Comparison of ENCODE assay signal across 25 cellular contexts in genomic region chr10:1603181-1603580, GRCh38.
"Had no signal": no experiment of that assay in that cellular context is flagged by ENCODE, and none has a peak within 500 bp of the region (broad histone marks: within the 10 kb centered on the region; RNA-seq: fewer than 3 reads in every experiment).

No MANE protein-coding gene starts in this region.

- H3K9me3 Mint-ChIP-seq: effector memory CD8-positive, alpha-beta T cell; natural killer cell; stimulated activated naive B cell treated with anti-CD40 and anti-IgM and Interleukin-4, amounts not matched to agents 10 μg/mL and 1 μg/mL and 100 μg/mL, for 72 hours; stimulated activated naive CD8-positive, alpha-beta T cell treated with anti-CD3 and anti-CD28 coated beads, Interleukin-15, Interleukin-2, amounts not matched to agents 100 ng/mL and 50 ng/mL, for 24 hours had no signal

- H3K27ac Mint-ChIP-seq: effector memory CD8-positive, alpha-beta T cell; natural killer cell; progenitor cell of endocrine pancreas; stimulated activated naive B cell treated with anti-CD40 and anti-IgM and Interleukin-4, amounts not matched to agents 10 μg/mL and 1 μg/mL and 100 μg/mL, for 72 hours; stimulated activated naive CD8-positive, alpha-beta T cell treated with anti-CD3 and anti-CD28 coated beads, Interleukin-15, Interleukin-2, amounts not matched to agents 100 ng/mL and 50 ng/mL, for 24 hours had no signal

- H3K4me1 Mint-ChIP-seq: natural killer cell had no signal

- H3K9me3 ChIP-seq: esophagus squamous epithelium, heart right ventricle, lower lobe of right lung, neutrophil, right lobe of liver, thoracic aorta, transverse colon, vagina had no signal

- DNase-seq: cortex of kidney; effector memory CD8-positive, alpha-beta T cell; erythroblast; esophagus squamous epithelium; foreskin melanocyte; glutamatergic neuron; heart right ventricle; hippocampal formation; kidney glomerular epithelial cell; left colon; left ventricle myocardium superior; lower lobe of right lung; natural killer cell; right lobe of liver; small intestine; stimulated activated CD4-positive, alpha-beta T cell treated with anti-CD3 and anti-CD28 coated beads, Interleukin-15, amount 100 ng/mL, for 24 hours; stimulated activated CD4-positive, alpha-beta T cell treated with anti-CD3 and anti-CD28 coated beads, Interleukin-2, amount 100 ng/mL, for 48 hours; stimulated activated naive B cell treated with anti-CD40 and anti-IgM and Interleukin-4, amounts not matched to agents 10 μg/mL and 1 μg/mL and 100 μg/mL, for 72 hours; transverse colon had no signal

- H3K4me3 Mint-ChIP-seq: effector memory CD8-positive, alpha-beta T cell; natural killer cell; stimulated activated naive B cell treated with anti-CD40 and anti-IgM and Interleukin-4, amounts not matched to agents 10 μg/mL and 1 μg/mL and 100 μg/mL, for 72 hours; stimulated activated naive CD8-positive, alpha-beta T cell treated with anti-CD3 and anti-CD28 coated beads, Interleukin-15, Interleukin-2, amounts not matched to agents 100 ng/mL and 50 ng/mL, for 24 hours had no signal

- H3K4me3 ChIP-seq: esophagus squamous epithelium, heart right ventricle, lower lobe of right lung, right lobe of liver, thoracic aorta, transverse colon, vagina had no signal

- H3K4me1 ChIP-seq: heart right ventricle, lower lobe of right lung, parathyroid adenoma, right lobe of liver, transverse colon had no signal

- H3K27me3 ChIP-seq: right lobe of liver, vagina had no signal

- H3K27ac ChIP-seq: esophagus squamous epithelium, heart right ventricle, lower lobe of right lung, neutrophil, parathyroid adenoma, right lobe of liver, thoracic aorta, transverse colon, vagina had no signal

- H3K36me3 ChIP-seq: esophagus squamous epithelium, heart right ventricle, lower lobe of right lung, neutrophil, right lobe of liver, thoracic aorta, transverse colon, vagina had no signal

- ATAC-seq: effector memory CD8-positive, alpha-beta T cell; heart right ventricle; left colon; left ventricle myocardium superior; lower lobe of right lung; right lobe of liver; stimulated activated naive B cell treated with anti-CD40 and anti-IgM and Interleukin-4, amounts not matched to agents 10 μg/mL and 1 μg/mL and 100 μg/mL, for 72 hours had no signal

- H3K36me3 Mint-ChIP-seq: natural killer cell had no signal
